Comparison of ENCODE assay signal across 17 cellular contexts in genomic region chr4:75722417-75722816, GRCh38. TPM values are rescaled to one million over a fixed set of nuclear protein-coding genes. Genes with fewer than 3 reads are reported as not detected.
DNase-seq lines count a peak whose midpoint lies in the region; ATAC-seq and TF ChIP-seq lines count a peak whose summit lies in the region.
"Had no signal": no experiment of that assay in that cellular context is flagged by ENCODE, and none has a peak within 500 bp of the region (broad histone marks: within the 10 kb centered on the region; RNA-seq: fewer than 3 reads in every experiment).

No MANE protein-coding gene starts in this region.

- H2AFZ ChIP-seq in H9 (ENCODE audit: low read length) (no peak overlapping the region), OCI-LY7 (ENCODE audit: low read length) (no peak overlapping the region), osteoblast (ENCODE audit: low read length) (no peak overlapping the region)

- H3K9me2 ChIP-seq in OCI-LY7 (ENCODE audit: insufficient read depth, low read length): no peaks in the 10 kb centered on the region

- CTCF ChIA-PET in OCI-LY7 (lab: Charles Lee; ENCODE audit: unreplicated experiment): interaction anchor here (1.3 kb wide), 1 partner anchor 49 kb away, joined by 6 read pairs; no protein-coding TSS in a partner anchor

- no peak overlapping the region for H3K23ac ChIP-seq in H9 (ENCODE audit: insufficient read length, low read depth, low read length)

- H3K56ac ChIP-seq in H9 (ENCODE audit: insufficient read length, low read depth, low read length): no peak overlapping the region

- H3K27me3 Mint-ChIP-seq in H9 (ENCODE audit: low read depth): no peaks in the 10 kb centered on the region
- no peaks in the 10 kb centered on the region for H3K27me3 Mint-ChIP-seq in endodermal cell (ENCODE audit: insufficient read depth)
- H3K27me3 Mint-ChIP-seq: activated naive CD8-positive, alpha-beta T cell treated with anti-CD3 and anti-CD28 coated beads for 36 hours; stimulated activated naive B cell treated with anti-CD40 and anti-IgM and Interleukin-4, amounts not matched to agents 10 μg/mL and 1 μg/mL and 100 μg/mL, for 72 hours had no signal

- peak overlapping the region; percentile 63 to 99 for H3K4me3 Mint-ChIP-seq in H9
- no peak overlapping the region for H3K4me3 Mint-ChIP-seq in endodermal cell

- H2BK20ac ChIP-seq in H9 (ENCODE audit: low read depth, low read length, poor library complexity, severe bottlenecking): no peak overlapping the region

- H3K4ac ChIP-seq in H9 (ENCODE audit: low read depth, low read length): no peak overlapping the region

- DNase-seq in H9 (no peak), OCI-LY7 (ENCODE audit: low spot score) (no peak), endodermal cell (no peak), osteoblast (ENCODE audit: insufficient read length, low spot score, missing footprints) (peak; percentile 19), kidney tubule cell (ENCODE audit: low spot score) (no peak), HuH-7.5 (ENCODE audit: low spot score) (no peak), coronary artery (ENCODE audit: low spot score) (no peak)
- DNase-seq: activated CD4-positive, CD25-positive, alpha-beta regulatory T cell treated with anti-CD3 and anti-CD28 coated beads, Interleukin-2, amount 50 U/mL, for 72 hours; activated naive CD8-positive, alpha-beta T cell treated with anti-CD3 and anti-CD28 coated beads for 36 hours; cerebellar nuclear complex; left lung; NCI-H1048; NCI-H2227 treated with DMSO at 0.1 percent for 48 hours; stimulated activated naive B cell treated with anti-CD40 and anti-IgM and Interleukin-4, amounts not matched to agents 10 μg/mL and 1 μg/mL and 100 μg/mL, for 72 hours; SW 1271; upper lobe of right lung had no signal

- H3K4me1 ChIP-seq in H9 (ENCODE audit: insufficient read depth, low read length) (peaks cover 2% of the 10 kb centered on the region; the same call in 1 of the 2 replicates), OCI-LY7 (ENCODE audit: insufficient read depth, low read length, poor library complexity, severe bottlenecking) (peaks cover 34% of the 10 kb centered on the region), endodermal cell (ENCODE audit: control insufficient read depth, insufficient read depth, low read length) (no peaks in the 10 kb centered on the region), osteoblast (ENCODE audit: insufficient read depth, low read length) (peaks cover 26% of the 10 kb centered on the region)

- H2BK15ac ChIP-seq in H9 (ENCODE audit: low read depth, low read length): no peak overlapping the region

- H3K9me3 Mint-ChIP-seq in H9 (no peaks in the 10 kb centered on the region), endodermal cell (no peaks in the 10 kb centered on the region)
- H3K9me3 Mint-ChIP-seq: activated naive CD8-positive, alpha-beta T cell treated with anti-CD3 and anti-CD28 coated beads for 36 hours had no signal

- BruUV-seq in OCI-LY7 (replicated peaks; lab: Mats Ljungman, UMichigan): no TSS peak

- H2BK5ac ChIP-seq in H9 (ENCODE audit: insufficient read length, low read length): no peak overlapping the region

- peak overlapping the region; percentile 100 for H3K4me2 ChIP-seq in H9 (ENCODE audit: insufficient read depth, insufficient read length, low read length)
- peak overlapping the region; percentile 74; the same call in 1 of the 2 replicates for H3K4me2 ChIP-seq in OCI-LY7 (ENCODE audit: low read length)
- H3K4me2 ChIP-seq in osteoblast (ENCODE audit: insufficient read depth, low read length): no peak overlapping the region

- H3K27ac ChIP-seq in H9 (ENCODE audit: insufficient read length, low read depth, low read length) (no peak overlapping the region), OCI-LY7 (ENCODE audit: low read depth, low read length, poor library complexity, severe bottlenecking) (no peak overlapping the region), endodermal cell (ENCODE audit: low read depth, low read length) (no peak overlapping the region), osteoblast (ENCODE audit: low read depth, low read length) (no peak overlapping the region), coronary artery (no peak overlapping the region)

- H3K36me3 Mint-ChIP-seq in H9 (ENCODE audit: insufficient read depth in 1 of 3, low read depth in 3 of 3) (peaks cover 12 to 27% (median 22%) of the 10 kb centered on the region in 3 experiments), endodermal cell (ENCODE audit: low read depth) (peaks cover 19% of the 10 kb centered on the region)

- H3K79me2 ChIP-seq in H9 (ENCODE audit: insufficient read depth, low read length): peaks cover 36% of the 10 kb centered on the region
- H3K79me2 ChIP-seq in OCI-LY7 (ENCODE audit: insufficient read depth, low read depth, low read length): peaks cover 35% of the 10 kb centered on the region
- peaks cover 33% of the 10 kb centered on the region for H3K79me2 ChIP-seq in osteoblast (ENCODE audit: insufficient read depth, low read length)

- H4K91ac ChIP-seq in H9 (ENCODE audit: insufficient read length, low read depth, low read length): no peak overlapping the region

- WGBS in H9 (ENCODE audit: extremely low coverage, insufficient read length, low lambda C conversion rate): no CpG with 5 or more reads among the region's 3 CpGs
- WGBS in endodermal cell (ENCODE audit: insufficient coverage in 1 of 2, insufficient read length in 1 of 2), 2 experiments: 64 to 88% methylated on average over 1 to 3 of the region's 3 CpGs

- no peak overlapping the region for H4K8ac ChIP-seq in H9 (replicated peaks; ENCODE audit: insufficient read length, low read depth, low read length)

- TF ChIP-seq CTCF in H9 (conservative IDR thresholded peaks at IDR 0.05) (no peak), OCI-LY7 (conservative IDR thresholded peaks at IDR 0.05; ENCODE audit: low read length) (no peak), endodermal cell (conservative IDR thresholded peaks at IDR 0.05) (no peak), osteoblast (IDR thresholded peaks at IDR 0.05; ENCODE audit: extremely low read depth, low read depth, low read length) (no peak), coronary artery (IDR thresholded peaks at IDR 0.05) (no peak)

- H3K14ac ChIP-seq in H9 (ENCODE audit: insufficient read depth, low read length): no peak overlapping the region

- no peak for ATAC-seq in HG02623 (IDR thresholded peaks at IDR 0.05; ENCODE audit: unreplicated experiment)
- ATAC-seq: left lung; stimulated activated naive B cell treated with anti-CD40 and anti-IgM and Interleukin-4, amounts not matched to agents 10 μg/mL and 1 μg/mL and 100 μg/mL, for 72 hours; upper lobe of right lung had no signal

- no peak overlapping the region for H3T11ph ChIP-seq in H9 (ENCODE audit: low read length)

- H3K79me1 ChIP-seq in H9 (ENCODE audit: insufficient read depth, low read depth, low read length, poor library complexity, severe bottlenecking): no peaks in the 10 kb centered on the region

- H3K4me1 Mint-ChIP-seq in H9 (peaks cover 41 to 44% of the 10 kb centered on the region in 2 experiments), endodermal cell (peaks cover 24% of the 10 kb centered on the region)

- H3K4me3 ChIP-seq in OCI-LY7 (ENCODE audit: low read depth, low read length, poor library complexity, severe bottlenecking) (no peak overlapping the region), endodermal cell (ENCODE audit: low read length) (peak overlapping the region; percentile 92), osteoblast (ENCODE audit: insufficient read depth, low read length) (no peak overlapping the region), coronary artery (no peak overlapping the region)
- H3K4me3 ChIP-seq: left lung had no signal

- H4K20me1 ChIP-seq in H9 (ENCODE audit: control insufficient read depth, insufficient read depth, insufficient read length) (no peaks in the 10 kb centered on the region), OCI-LY7 (ENCODE audit: insufficient read depth, low read length) (peaks cover 5% of the 10 kb centered on the region; the same call in 1 of the 2 replicates), osteoblast (ENCODE audit: insufficient read depth, low read length) (peaks cover 13% of the 10 kb centered on the region)

- H3K9ac ChIP-seq in H9 (ENCODE audit: extremely low read depth, insufficient read length, low read length): no peak overlapping the region
- H3K9ac ChIP-seq in endodermal cell (ENCODE audit: extremely low read depth, low read length, poor library complexity, severe bottlenecking): no peak overlapping the region

- H4K5ac ChIP-seq in H9 (ENCODE audit: insufficient read length, low read depth, low read length): no peak overlapping the region

- no peak overlapping the region for H2BK12ac ChIP-seq in H9 (ENCODE audit: insufficient read length, low read depth, low read length)

- H3K36me3 ChIP-seq in OCI-LY7 (ENCODE audit: insufficient read depth, low read length) (peaks cover 6% of the 10 kb centered on the region), endodermal cell (ENCODE audit: control insufficient read depth, insufficient read depth, low read length) (peaks cover 10% of the 10 kb centered on the region), osteoblast (ENCODE audit: insufficient read depth, low read length) (no peaks in the 10 kb centered on the region)
- H3K36me3 ChIP-seq: left lung, upper lobe of right lung had no signal

- no peak overlapping the region; a peak in 1 of 7 replicates for H3K27ac Mint-ChIP-seq in H9
- H3K27ac Mint-ChIP-seq in endodermal cell: no peak overlapping the region
- H3K27ac Mint-ChIP-seq: stimulated activated naive B cell treated with anti-CD40 and anti-IgM and Interleukin-4, amounts not matched to agents 10 μg/mL and 1 μg/mL and 100 μg/mL, for 72 hours had no signal

- POLR2A ChIA-PET in OCI-LY7 (lab: Charles Lee): interaction anchor here (0.6 to 3.5 kb wide), 8 partner anchors 10 to 145 kb away, joined by 3 to 19 read pairs (median 4); partner anchors contain the start of gene G3BP2

- no peaks in the 10 kb centered on the region for H3K27me3 ChIP-seq in H9 (ENCODE audit: insufficient read depth, low read length)
- no peaks in the 10 kb centered on the region for H3K27me3 ChIP-seq in endodermal cell (ENCODE audit: control insufficient read depth, insufficient read depth, low read length, poor library complexity, severe bottlenecking)
- H3K27me3 ChIP-seq in osteoblast (ENCODE audit: insufficient read depth, low read length): no peaks in the 10 kb centered on the region
- H3K27me3 ChIP-seq: left lung, upper lobe of right lung had no signal

- H3K23me2 ChIP-seq in H9 (ENCODE audit: insufficient read length, low read depth, low read length, poor library complexity, severe bottlenecking): no peaks in the 10 kb centered on the region

- no peak overlapping the region for H2BK120ac ChIP-seq in H9 (ENCODE audit: low read depth, low read length, poor library complexity, severe bottlenecking)

- H3K9me3 ChIP-seq in H9 (ENCODE audit: control insufficient read depth, low read depth, low read length): no peaks in the 10 kb centered on the region
- H3K9me3 ChIP-seq in OCI-LY7 (ENCODE audit: low read length): no peaks in the 10 kb centered on the region
- H3K9me3 ChIP-seq in endodermal cell (ENCODE audit: control insufficient read depth, low read length): no peaks in the 10 kb centered on the region
- no peaks in the 10 kb centered on the region for H3K9me3 ChIP-seq in osteoblast (ENCODE audit: low read depth, low read length)
- H3K9me3 ChIP-seq: left lung, upper lobe of right lung had no signal

- H2AK5ac ChIP-seq in H9 (ENCODE audit: insufficient read length, low read length): no peak overlapping the region

- no peak overlapping the region for H3K18ac ChIP-seq in H9 (ENCODE audit: insufficient read length, low read depth, low read length)

- intact Hi-C loops in OCI-LY7 (cut with micrococcal nuclease; ENCODE audit: unreplicated experiment): no loop called here

RNA-seq across cellular contexts. Expression of gene USO1, which starts 2.0 kb away (rescaled TPM):
- total RNA-seq in H9 (2021): 109 and 110 TPM in 2 replicates
- 38.0 and 40.5 TPM in 2 replicates for total RNA-seq in OCI-LY7 (2014; rRNA removed; shearing (Covaris generic))
- total RNA-seq in OCI-LY7 (2022): 54.6 and 57.3 TPM in 2 replicates
- total RNA-seq in endodermal cell: 10 to 100 TPM; 74.5 to 75.1 TPM
- polyA plus RNA-seq in endodermal cell (2013, experiment 1 of 2): 63.9 TPM
- polyA plus RNA-seq in endodermal cell (2013, experiment 2 of 2): 57.4 TPM
- total RNA-seq in osteoblast: 120 and 122 TPM in 2 replicates

RNA-seq across cellular contexts. Expression of gene G3BP2, which starts 49.2 kb away (rescaled TPM):
- total RNA-seq in H9 (2021) (405 and 412 TPM in 2 replicates), OCI-LY7 (2022) (137 and 147 TPM in 2 replicates), endodermal cell (100 to 1,000 TPM; 176 to 183 TPM), osteoblast (159 and 171 TPM in 2 replicates)
- total RNA-seq in OCI-LY7 (2014; rRNA removed; shearing (Covaris generic)): 55.9 and 56.7 TPM in 2 replicates
- polyA plus RNA-seq in endodermal cell (2013, experiment 1 of 2): 143 TPM
- polyA plus RNA-seq in endodermal cell (2013, experiment 2 of 2): 141 TPM
